In the genomic region with DNA sequence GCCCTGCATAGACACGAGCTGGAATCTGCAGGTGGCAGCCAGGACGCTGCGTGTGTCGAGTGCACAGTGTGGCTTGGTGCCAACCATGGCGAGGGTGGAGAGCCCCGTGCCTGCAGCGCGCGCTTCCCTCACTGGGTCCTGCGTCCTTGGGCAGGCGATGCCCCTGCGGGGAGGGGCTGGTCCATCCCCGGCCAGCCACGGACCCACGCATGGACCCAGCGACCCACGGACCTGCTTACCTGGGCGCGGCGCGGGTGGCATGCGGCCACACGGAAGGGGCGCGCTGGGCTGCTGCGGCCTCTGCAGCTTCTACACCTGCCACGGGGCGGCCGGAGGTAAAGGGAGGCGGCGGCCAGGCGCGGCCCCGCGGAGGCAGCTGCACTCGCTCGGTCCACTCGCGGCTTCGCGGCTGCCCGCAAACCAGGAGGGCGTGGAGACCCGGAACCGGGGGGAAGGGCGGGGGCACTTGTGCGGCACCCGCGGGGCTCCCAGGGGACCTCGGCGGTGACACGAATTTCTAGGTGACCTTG, we compare ENCODE assay signal across 8 cellular contexts. TPM values are rescaled to one million over a fixed set of nuclear protein-coding genes. Genes with fewer than 3 reads are reported as not detected.
DNase-seq lines count a peak whose midpoint lies in the region; ATAC-seq and TF ChIP-seq lines count a peak whose summit lies in the region.

No MANE protein-coding gene starts in this region.

- POLR2A ChIA-PET in OCI-LY7 (lab: Charles Lee): interaction anchor here (0.5 kb wide), 1 partner anchor 926 kb away, joined by 4 read pairs; no protein-coding TSS in a partner anchor

- no TSS peak for BruUV-seq in OCI-LY7 (replicated peaks; lab: Mats Ljungman, UMichigan)

- peak overlapping the region; percentile 86 for H3K4me2 ChIP-seq in OCI-LY7 (ENCODE audit: low read length)

- H3K9me3 ChIP-seq in OCI-LY7 (ENCODE audit: low read length): no peaks in the 10 kb centered on the region

- no peaks in the 10 kb centered on the region for H3K36me3 ChIP-seq in OCI-LY7 (ENCODE audit: insufficient read depth, low read length)

- no peaks in the 10 kb centered on the region for H4K20me1 ChIP-seq in OCI-LY7 (ENCODE audit: insufficient read depth, low read length)

- H3K9me2 ChIP-seq in OCI-LY7 (ENCODE audit: insufficient read depth, low read length): no peaks in the 10 kb centered on the region

- H3K9me3 Mint-ChIP-seq in activated naive CD4-positive, alpha-beta T cell treated with anti-CD3 and anti-CD28 coated beads, Interleukin-2, amount 50 U/mL, for 72 hours: peaks cover 0 to 5% of the 10 kb centered on the region in 2 donors

- TF ChIP-seq CTCF in OCI-LY7 (conservative IDR thresholded peaks at IDR 0.05; ENCODE audit: low read length): no peak

- H3K27ac Mint-ChIP-seq in activated naive CD4-positive, alpha-beta T cell treated with anti-CD3 and anti-CD28 coated beads, Interleukin-2, amount 50 U/mL, for 72 hours: peak overlapping the region; percentile 68 to 88

- peaks cover 8% of the 10 kb centered on the region for H3K4me1 ChIP-seq in OCI-LY7 (ENCODE audit: insufficient read depth, low read length, poor library complexity, severe bottlenecking)

- CTCF ChIA-PET in OCI-LY7 (lab: Charles Lee; ENCODE audit: unreplicated experiment): interaction anchor here (0.6 kb wide), 1 partner anchor 17 kb away, joined by 13 read pairs; no protein-coding TSS in a partner anchor

- intact Hi-C loops in OCI-LY7 (cut with micrococcal nuclease; ENCODE audit: unreplicated experiment): no loop called here

- H3K4me3 ChIP-seq in OCI-LY7 (ENCODE audit: low read depth, low read length, poor library complexity, severe bottlenecking): peak overlapping the region; percentile 78

- no peaks in the 10 kb centered on the region for H3K79me2 ChIP-seq in OCI-LY7 (ENCODE audit: insufficient read depth, low read depth, low read length)

- no peak overlapping the region for H3K27ac ChIP-seq in OCI-LY7 (ENCODE audit: low read depth, low read length, poor library complexity, severe bottlenecking)

- peaks cover 4 to 6% of the 10 kb centered on the region in 2 donors for H3K36me3 Mint-ChIP-seq in activated naive CD4-positive, alpha-beta T cell treated with anti-CD3 and anti-CD28 coated beads, Interleukin-2, amount 50 U/mL, for 72 hours

- peak; percentile 56 to 59 for ATAC-seq in activated naive CD4-positive, alpha-beta T cell treated with anti-CD3 and anti-CD28 coated beads, Interleukin-2, amount 50 U/mL, for 72 hours
- no peak for ATAC-seq in HG02970 (IDR thresholded peaks at IDR 0.05; ENCODE audit: low FRiP score, unreplicated experiment)
- ATAC-seq in GM21390 (IDR thresholded peaks at IDR 0.05; ENCODE audit: unreplicated experiment): no peak

- peak overlapping the region; percentile 92 for H2AFZ ChIP-seq in OCI-LY7 (ENCODE audit: low read length)

- DNase-seq in H4 (ENCODE audit: low spot score) (peak; percentile 11), OCI-LY7 (ENCODE audit: low spot score) (peak; percentile 24), kidney tubule cell (ENCODE audit: low spot score) (peak; percentile 29), C1 segment of cervical spinal cord (lab: John Stamatoyannopoulos, UW) (no peak)
- peak; percentile 47 to 68 for DNase-seq in activated naive CD4-positive, alpha-beta T cell treated with anti-CD3 and anti-CD28 coated beads, Interleukin-2, amount 50 U/mL, for 72 hours (ENCODE audit: low spot score in 2 of 2)
- DNase-seq in stimulated activated CD4-positive, alpha-beta T cell treated with anti-CD3 and anti-CD28 coated beads, Interleukin-4, amount 100 ng/mL, for 1 hour: peak; percentile 51

RNA-seq across cellular contexts. Expression of gene MCF2L, which starts 0.6 kb away (rescaled TPM):
- total RNA-seq in H4 (2014; rRNA removed; shearing (Covaris generic)): 4.5 and 13.1 TPM in 2 replicates
- 2.8 and 8.4 TPM in 2 replicates for total RNA-seq in OCI-LY7 (2014; rRNA removed; shearing (Covaris generic))
- 12.8 and 16.4 TPM in 2 replicates for total RNA-seq in OCI-LY7 (2022)
- total RNA-seq in activated naive CD4-positive, alpha-beta T cell treated with anti-CD3 and anti-CD28 coated beads, Interleukin-2, amount 50 U/mL, for 72 hours: 10 to 100 TPM in 1 of 2 donors, 1 to 10 TPM in 1; 4.8 to 14.2 TPM

Comparison
In these comparisons a context has a peak if more than half of its experiments do, and no peak if none do; other contexts are left out.
1. DNase-seq: peak in H4 (single experiment), OCI-LY7 (single experiment), activated naive CD4-positive, alpha-beta T cell treated with anti-CD3 and anti-CD28 coated beads, Interleukin-2, amount 50 U/mL, for 72 hours (2 of 2), kidney tubule cell (single experiment) and stimulated activated CD4-positive, alpha-beta T cell treated with anti-CD3 and anti-CD28 coated beads, Interleukin-4, amount 100 ng/mL, for 1 hour (single experiment); none in C1 segment of cervical spinal cord (0 of 14).
2. ATAC-seq: peak in activated naive CD4-positive, alpha-beta T cell treated with anti-CD3 and anti-CD28 coated beads, Interleukin-2, amount 50 U/mL, for 72 hours (2 of 2); none in HG02970 (single experiment) and GM21390 (single experiment).